In genomic region chr4:101977096-101977495, GRCh38 we compare ENCODE assay signal across 10 cellular contexts.
DNase-seq lines count a peak whose midpoint lies in the region; ATAC-seq, FAIRE-seq and TF ChIP-seq lines count a peak whose summit lies in the region.
"Had no signal": no experiment of that assay in that cellular context is flagged by ENCODE, and none has a peak within 500 bp of the region (broad histone marks: within the 10 kb centered on the region; RNA-seq: fewer than 3 reads in every experiment).

No MANE protein-coding gene starts in this region.

- no peak for FAIRE-seq in kidney (lab: Jason Lieb, UNC)

- no peaks in the 10 kb centered on the region for H3K79me1 ChIP-seq in trophoblast cell (ENCODE audit: low read length)

- H4K12ac ChIP-seq in trophoblast cell (ENCODE audit: low read depth, low read length) = no peak overlapping the region

- H3K14ac ChIP-seq in trophoblast cell (ENCODE audit: low read length) = no peak overlapping the region

- H3K4me2 ChIP-seq in PC-3 (ENCODE audit: low read length) (peak overlapping the region; percentile 64), trophoblast cell (ENCODE audit: low read length) (no peak overlapping the region)

- no peak overlapping the region for H2BK120ac ChIP-seq in trophoblast cell (ENCODE audit: insufficient read depth, low read length, poor library complexity)

- CTCF ChIA-PET in PC-3 (lab: Charles Lee) = no interaction called here

- H3K27me3 ChIP-seq in PC-3 (ENCODE audit: low read length) = no peaks in the 10 kb centered on the region
- no peaks in the 10 kb centered on the region for H3K27me3 ChIP-seq in trophoblast cell (ENCODE audit: insufficient read depth, low read length)
- H3K27me3 ChIP-seq: right lobe of liver had no signal

- H3K4me1 ChIP-seq in PC-3 (ENCODE audit: insufficient read depth, low read length) = peaks cover 73% of the 10 kb centered on the region
- peaks cover 0 to 2% of the 10 kb centered on the region in 2 experiments for H3K4me1 ChIP-seq in trophoblast cell (ENCODE audit: control insufficient read depth in 1 of 2, insufficient read depth in 2 of 2, low read length in 2 of 2)
- no peaks in the 10 kb centered on the region for H3K4me1 ChIP-seq in kidney (ENCODE audit: control insufficient read depth in 1 of 2, insufficient read depth in 1 of 2, low read depth in 1 of 2, low read length in 2 of 2)
- H3K4me1 ChIP-seq: right lobe of liver had no signal

- H3K18ac ChIP-seq in trophoblast cell (ENCODE audit: low read length) = no peak overlapping the region

- ATAC-seq in PC-3 = peak; percentile 90
- no peak for ATAC-seq in GM21529 (IDR thresholded peaks at IDR 0.05; ENCODE audit: unreplicated experiment)
- no peak for ATAC-seq in GM18909 (IDR thresholded peaks at IDR 0.05; ENCODE audit: poor library complexity, unreplicated experiment)
- ATAC-seq: right lobe of liver had no signal

- H3F3A ChIP-seq in PC-3 (ENCODE audit: low read length, unreplicated experiment) = peaks cover 3% of the 10 kb centered on the region

- no TSS peak for BruUV-seq in PC-3 (replicated peaks; lab: Mats Ljungman, UMichigan)

- no peak overlapping the region for H4K91ac ChIP-seq in trophoblast cell (ENCODE audit: low read depth, low read length)

- H2BK12ac ChIP-seq in trophoblast cell (ENCODE audit: low read length) = no peak overlapping the region

- H3K4me3 ChIP-seq in PC-3 (ENCODE audit: low read length) (no peak overlapping the region), epithelial cell of proximal tubule (ENCODE audit: low read depth, low read length) (no peak overlapping the region), trophoblast cell (ENCODE audit: low read depth, low read length) (no peak overlapping the region), kidney (ENCODE audit: low read length in 2 of 2) (no peak overlapping the region)
- H3K4me3 ChIP-seq: right lobe of liver had no signal

- H3K4ac ChIP-seq in trophoblast cell (ENCODE audit: low read depth, low read length) = no peak overlapping the region

- H3K9ac ChIP-seq in PC-3 (ENCODE audit: low read length) (no peak overlapping the region), trophoblast cell (ENCODE audit: low read length) (no peak overlapping the region), kidney (ENCODE audit: low read length in 2 of 2) (no peak overlapping the region)

- H3K9me3 ChIP-seq in PC-3 (ENCODE audit: low read length) = no peaks in the 10 kb centered on the region
- no peaks in the 10 kb centered on the region for H3K9me3 ChIP-seq in trophoblast cell (ENCODE audit: insufficient read depth, low read depth, low read length)
- no peaks in the 10 kb centered on the region for H3K9me3 ChIP-seq in kidney (ENCODE audit: control insufficient read depth in 1 of 2, low read length in 2 of 2)
- H3K9me3 ChIP-seq: right lobe of liver had no signal

- no peak overlapping the region for H2BK5ac ChIP-seq in trophoblast cell (ENCODE audit: low read depth, low read length, poor library complexity)

- no peak overlapping the region for H4K8ac ChIP-seq in trophoblast cell (ENCODE audit: low read depth, low read length)

- H3K23ac ChIP-seq in trophoblast cell (ENCODE audit: low read length) = no peak overlapping the region

- no CpG with 5 or more reads among the region's 2 CpGs for WGBS in trophoblast cell (ENCODE audit: extremely low coverage, insufficient coverage, insufficient read length)

- no peak overlapping the region for H2AK5ac ChIP-seq in trophoblast cell (ENCODE audit: low read length)

- H3K27ac ChIP-seq in PC-3 (ENCODE audit: low read length) (peak overlapping the region; percentile 72), trophoblast cell (ENCODE audit: low read depth, low read length) (no peak overlapping the region), kidney (ENCODE audit: low read depth in 2 of 2, low read length in 2 of 2) (no peak overlapping the region)
- H3K27ac ChIP-seq: right lobe of liver had no signal

- H4K20me1 ChIP-seq in PC-3 (ENCODE audit: low read length) = no peaks in the 10 kb centered on the region

- DNase-seq in Daoy (ENCODE audit: low read depth) = peak; percentile 43
- DNase-seq in PC-3 = peak; percentile 93
- peak; percentile 59 for DNase-seq in epithelial cell of proximal tubule (ENCODE audit: low read depth)
- peak; percentile 55 to 74 for DNase-seq in trophoblast cell
- no peak for DNase-seq in kidney
- no peak for DNase-seq in stimulated activated CD4-positive, alpha-beta T cell treated with anti-CD3 and anti-CD28 coated beads, Interleukin-4, amount 100 ng/mL, for 24 hours
- DNase-seq: NCI-H510A treated with DMSO at 0.1 percent for 48 hours, right lobe of liver had no signal

- H2AFZ ChIP-seq in PC-3 (ENCODE audit: low read length) (no peak overlapping the region), trophoblast cell (ENCODE audit: insufficient read depth, low read length, poor library complexity) (no peak overlapping the region)

- no peak for TF ChIP-seq CTCF in PC-3 (conservative IDR thresholded peaks at IDR 0.05; ENCODE audit: low read depth, low read length)
- no peak for TF ChIP-seq CTCF in epithelial cell of proximal tubule (conservative IDR thresholded peaks at IDR 0.05; ENCODE audit: low read depth, low read length)
- TF ChIP-seq CTCF in kidney (IDR thresholded peaks at IDR 0.05; ENCODE audit: borderline replicate concordance, extremely low read depth, insufficient read depth) = no peak

- no peaks in the 10 kb centered on the region for H3K36me3 ChIP-seq in PC-3 (ENCODE audit: low read depth, low read length)
- H3K36me3 ChIP-seq in trophoblast cell (ENCODE audit: control insufficient read depth in 1 of 2, insufficient read depth in 2 of 2, low read length in 2 of 2) = no peaks in the 10 kb centered on the region
- no peaks in the 10 kb centered on the region for H3K36me3 ChIP-seq in kidney (ENCODE audit: control insufficient read depth in 1 of 2, insufficient read depth in 2 of 2, low read length in 2 of 2)
- H3K36me3 ChIP-seq: right lobe of liver had no signal

- intact Hi-C loops in PC-3 (cut with micrococcal nuclease) = loop anchor here (5.0 kb wide), 4 partner anchors 80 to 955 kb away; partner anchors contain the start of gene BANK1
- intact Hi-C loops in kidney (cut with DNase I) = no loop called here

- POLR2A ChIA-PET in PC-3 (lab: Charles Lee; ENCODE audit: unreplicated experiment) = no interaction called here

- H3K79me2 ChIP-seq in PC-3 (ENCODE audit: low read length) (no peaks in the 10 kb centered on the region), trophoblast cell (ENCODE audit: control insufficient read depth, insufficient read depth, low read length, poor library complexity) (no peaks in the 10 kb centered on the region)

- H3K9me2 ChIP-seq in PC-3 (replicated peaks; ENCODE audit: low read length) = no peaks in the 10 kb centered on the region

Comparison
In these comparisons a context has a peak if more than half of its experiments do, and no peak if none do; other contexts are left out.
1. DNase-seq: peak in Daoy (single experiment), PC-3 (single experiment), epithelial cell of proximal tubule (single experiment) and trophoblast cell (2 of 2); none in kidney (single experiment) and stimulated activated CD4-positive, alpha-beta T cell treated with anti-CD3 and anti-CD28 coated beads, Interleukin-4, amount 100 ng/mL, for 24 hours (single experiment).